In the genomic region with DNA sequence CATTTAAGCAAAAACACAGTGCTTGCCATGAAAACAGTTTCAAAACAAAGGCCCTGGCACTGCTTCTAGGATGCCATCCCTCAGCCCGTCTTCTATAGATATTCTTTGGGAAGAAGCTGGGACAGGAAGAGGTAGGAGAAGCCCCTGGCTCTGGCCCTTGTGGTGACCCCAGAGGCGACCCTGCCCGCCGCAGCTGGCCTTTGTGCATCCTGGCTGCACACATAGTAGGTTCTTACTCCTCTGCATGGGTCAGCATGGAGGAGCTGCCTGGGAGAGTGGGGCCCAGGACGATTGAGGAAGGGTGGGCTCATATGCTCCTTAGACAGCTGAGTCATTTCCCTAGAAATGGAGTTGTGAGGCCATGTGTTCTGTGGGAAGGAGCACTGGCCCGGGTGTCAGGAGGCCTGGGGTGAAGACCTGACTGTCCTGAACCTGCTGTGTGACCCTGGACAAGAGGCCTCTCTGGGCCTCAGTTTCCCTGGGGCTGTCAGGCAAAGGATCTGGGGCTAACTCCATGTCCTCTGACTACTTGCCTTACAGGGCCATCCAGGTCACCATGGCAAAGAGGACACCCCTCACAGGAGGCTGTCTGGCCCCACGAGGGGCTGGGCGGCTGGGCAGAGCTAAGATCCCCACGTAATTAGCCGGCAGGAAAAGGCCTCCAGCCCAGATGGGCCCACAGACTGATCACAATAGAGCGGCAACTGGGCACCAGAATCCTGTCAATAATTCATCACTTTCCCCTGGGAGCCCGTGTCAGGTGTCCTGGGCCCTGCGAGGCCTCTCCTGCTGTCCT, we compare ENCODE assay signal across 17 cellular contexts. TPM values are rescaled to one million over a fixed set of nuclear protein-coding genes. Genes with fewer than 3 reads are reported as not detected.
"Had no signal": no experiment of that assay in that cellular context is flagged by ENCODE, and none has a peak within 500 bp of the region (broad histone marks: within the 10 kb centered on the region; RNA-seq: fewer than 3 reads in every experiment).

No MANE protein-coding gene starts in this region.

- H3K4me3 ChIP-seq: dorsolateral prefrontal cortex, lung, thyroid gland had no signal

- H3K36me3 Mint-ChIP-seq: activated CD8-positive, alpha-beta memory T cell treated with anti-CD3 and anti-CD28 coated beads, Interleukin-2, amount 10 ng/mL, durations not matched to agents 7 days and 5 days; activated naive CD4-positive, alpha-beta T cell treated with anti-CD3 and anti-CD28 coated beads, Interleukin-2, amount 50 U/mL, for 24 hours; stimulated activated naive B cell treated with anti-CD40 and anti-IgM and Interleukin-4, amounts not matched to agents 10 μg/mL and 1 μg/mL and 100 μg/mL, for 72 hours; T-cell had no signal

- H3K27me3 ChIP-seq: thyroid gland had no signal

- H3K4me3 Mint-ChIP-seq: activated CD4-positive, alpha-beta memory T cell treated with anti-CD3 and anti-CD28 coated beads, Interleukin-2, amount 10 ng/mL, durations not matched to agents 7 days and 5 days; activated CD8-positive, alpha-beta memory T cell treated with anti-CD3 and anti-CD28 coated beads, Interleukin-2, amount 10 ng/mL, durations not matched to agents 7 days and 5 days; activated naive CD4-positive, alpha-beta T cell treated with anti-CD3 and anti-CD28 coated beads, Interleukin-2, amount 50 U/mL, for 24 hours; nephron; stimulated activated naive B cell treated with anti-CD40 and anti-IgM and Interleukin-4, amounts not matched to agents 10 μg/mL and 1 μg/mL and 100 μg/mL, for 72 hours; T-cell had no signal

- H3K27ac Mint-ChIP-seq: activated CD4-positive, alpha-beta memory T cell treated with anti-CD3 and anti-CD28 coated beads, Interleukin-2, amount 10 ng/mL, durations not matched to agents 7 days and 5 days; activated CD8-positive, alpha-beta memory T cell treated with anti-CD3 and anti-CD28 coated beads, Interleukin-2, amount 10 ng/mL, durations not matched to agents 7 days and 5 days; activated naive CD4-positive, alpha-beta T cell treated with anti-CD3 and anti-CD28 coated beads, Interleukin-2, amount 50 U/mL, for 24 hours; activated T-helper 2 cell treated with anti-CD3 and anti-CD28 coated beads, Interferon-gamma antibody, Interleukin-2, Interleukin-4, amounts not matched to agents 10 μg/mL and 5 μg/mL and 100 μg/mL, durations not matched to agents 14 hours and 24 hours and 36 hours; nephron; progenitor cell of endocrine pancreas; stimulated activated naive B cell treated with anti-CD40 and anti-IgM and Interleukin-4, amounts not matched to agents 10 μg/mL and 1 μg/mL and 100 μg/mL, for 72 hours; T-cell had no signal

- DNase-seq: activated CD4-positive, alpha-beta memory T cell treated with anti-CD3 and anti-CD28 coated beads, Interleukin-2, amount 10 ng/mL, durations not matched to agents 7 days and 5 days; activated CD4-positive, alpha-beta T cell treated with anti-CD3 and anti-CD28 coated beads for 48 hours; activated CD4-positive, CD25-positive, alpha-beta regulatory T cell; activated CD8-positive, alpha-beta memory T cell treated with anti-CD3 and anti-CD28 coated beads, Interleukin-2, amount 10 ng/mL, durations not matched to agents 7 days and 5 days; dorsolateral prefrontal cortex; foreskin keratinocyte; hypothalamus; islet precursor cell; nucleus accumbens; stimulated activated naive B cell treated with anti-CD40 and anti-IgM and Interleukin-4, amounts not matched to agents 10 μg/mL and 1 μg/mL and 100 μg/mL, for 72 hours; T-cell; thyroid gland had no signal

- ATAC-seq: activated CD8-positive, alpha-beta memory T cell treated with anti-CD3 and anti-CD28 coated beads, Interleukin-2, amount 10 ng/mL, durations not matched to agents 7 days and 5 days; stimulated activated naive B cell treated with anti-CD40 and anti-IgM and Interleukin-4, amounts not matched to agents 10 μg/mL and 1 μg/mL and 100 μg/mL, for 72 hours; T-cell had no signal

- H3K4me1 ChIP-seq: foreskin keratinocyte, thyroid gland had no signal

- H3K27ac ChIP-seq: dorsolateral prefrontal cortex, foreskin keratinocyte, thyroid gland had no signal

- H3K9me3 ChIP-seq: thyroid gland had no signal

- H3K4me1 Mint-ChIP-seq: nephron; stimulated activated naive B cell treated with anti-CD40 and anti-IgM and Interleukin-4, amounts not matched to agents 10 μg/mL and 1 μg/mL and 100 μg/mL, for 72 hours had no signal

- H3K9me3 Mint-ChIP-seq: activated CD4-positive, alpha-beta memory T cell treated with anti-CD3 and anti-CD28 coated beads, Interleukin-2, amount 10 ng/mL, durations not matched to agents 7 days and 5 days; activated naive CD4-positive, alpha-beta T cell treated with anti-CD3 and anti-CD28 coated beads, Interleukin-2, amount 50 U/mL, for 24 hours; activated T-helper 2 cell treated with anti-CD3 and anti-CD28 coated beads, Interferon-gamma antibody, Interleukin-2, Interleukin-4, amounts not matched to agents 10 μg/mL and 5 μg/mL and 100 μg/mL, durations not matched to agents 14 hours and 24 hours and 36 hours; nephron; stimulated activated naive B cell treated with anti-CD40 and anti-IgM and Interleukin-4, amounts not matched to agents 10 μg/mL and 1 μg/mL and 100 μg/mL, for 72 hours; T-cell had no signal

- H3K36me3 ChIP-seq: thyroid gland had no signal

- H3K27me3 Mint-ChIP-seq: activated naive CD4-positive, alpha-beta T cell treated with anti-CD3 and anti-CD28 coated beads, Interleukin-2, amount 50 U/mL, for 24 hours had no signal

RNA-seq across cellular contexts. Expression of a gene that starts 44.6 kb away (rescaled TPM):
- total RNA-seq: foreskin keratinocyte had no signal
